1 cellular context compared by ENCODE assay signal in the genomic region with DNA sequence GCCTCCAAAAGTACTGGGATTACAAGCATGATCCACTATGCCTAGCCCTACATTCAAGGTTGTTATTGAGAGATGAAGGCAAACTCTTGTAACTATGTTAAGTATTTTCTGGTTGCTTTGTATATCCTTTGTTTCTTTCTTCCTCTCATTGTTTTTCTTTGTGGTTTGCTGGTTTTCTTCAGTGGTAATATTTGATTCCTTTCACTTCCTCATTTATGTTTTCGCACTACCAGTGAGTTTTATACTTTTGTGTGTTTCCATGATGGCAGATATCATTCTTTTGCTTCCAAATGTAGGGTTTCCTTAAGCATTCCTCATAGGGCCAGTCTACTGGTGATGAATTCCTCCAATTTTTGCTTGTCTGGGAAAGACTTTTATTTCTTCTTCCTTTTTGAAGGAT.
TF ChIP-seq lines count a peak whose summit lies in the region.

No MANE protein-coding gene starts in this region.

TF ChIP-seq in GM12878, 131 proteins besides CTCF, POLR2A, EP300 and RAD21 (continued from another document):
- TF ChIP-seq ZNF687 (IDR thresholded peaks at IDR 0.05) (no peak), E2F4 (IDR thresholded peaks at IDR 0.05; ENCODE audit: low read depth, low read length) (no peak), CBX5 (IDR thresholded peaks at IDR 0.05; ENCODE audit: low read depth) (peak; percentile 54; the same call in 1 of the 2 replicates)
